ENCODE assay signal across 22 cellular contexts in genomic region chr20:18662279-18662678, GRCh38.
DNase-seq lines count a peak whose midpoint lies in the region; ATAC-seq and TF ChIP-seq lines count a peak whose summit lies in the region.
"Had no signal": no experiment of that assay in that cellular context is flagged by ENCODE, and none has a peak within 500 bp of the region (broad histone marks: within the 10 kb centered on the region; RNA-seq: fewer than 3 reads in every experiment).

No MANE protein-coding gene starts in this region.

- no peaks in the 10 kb centered on the region for H3K27me3 ChIP-seq in effector memory CD4-positive, alpha-beta T cell (replicated peaks; ENCODE audit: control insufficient read depth, insufficient read depth, low read length, poor library complexity, severe bottlenecking)
- H3K27me3 ChIP-seq: colonic mucosa, left lung, SJCRH30 had no signal

- no peak overlapping the region for H3K4me3 ChIP-seq in effector memory CD4-positive, alpha-beta T cell (ENCODE audit: insufficient read depth, low read depth, low read length, poor library complexity, severe bottlenecking)
- H3K4me3 ChIP-seq: colonic mucosa, left lung, psoas muscle, SJCRH30, skin epidermis had no signal

- peak; percentile 3 for DNase-seq in RPMI8226
- no peak for DNase-seq in occipital lobe (lab: John Stamatoyannopoulos, UW)
- DNase-seq in SKM-1 treated with dmso at 0.1 percent for 144 hours (lab: John Stamatoyannopoulos, UW; ENCODE audit: unreplicated experiment) = no peak
- DNase-seq in effector memory CD4-positive, alpha-beta T cell = no peak
- DNase-seq: activated CD8-positive, alpha-beta memory T cell treated with anti-CD3 and anti-CD28 coated beads for 24 hours; activated naive CD8-positive, alpha-beta T cell treated with anti-CD3 and anti-CD28 coated beads, Interleukin-2, amount 10 ng/mL, durations not matched to agents 7 days and 5 days; colonic mucosa; H9; head of caudate nucleus; IMR-90; left lung; NCI-H1694 treated with DMSO at 0.1 percent for 48 hours; NCI-H2227 treated with DMSO at 0.1 percent for 48 hours; psoas muscle; SJCRH30; stimulated activated CD4-positive, alpha-beta T cell treated with anti-CD3 and anti-CD28 coated beads, Interleukin-4, amount 100 ng/mL, for 1 hour; T-helper 2 cell had no signal

- no peaks in the 10 kb centered on the region for H3K4me1 ChIP-seq in effector memory CD4-positive, alpha-beta T cell (ENCODE audit: control insufficient read depth, insufficient read depth, low read length, poor library complexity, severe bottlenecking)
- H3K4me1 ChIP-seq: colonic mucosa, left lung, psoas muscle, SJCRH30 had no signal

- H3K27ac ChIP-seq in effector memory CD4-positive, alpha-beta T cell (ENCODE audit: insufficient read depth, low read length, poor library complexity, severe bottlenecking) = no peak overlapping the region
- H3K27ac ChIP-seq: colonic mucosa, left lung, psoas muscle, SJCRH30, skin epidermis had no signal

- H3K9me3 ChIP-seq in effector memory CD4-positive, alpha-beta T cell (ENCODE audit: control insufficient read depth, low read length) = no peaks in the 10 kb centered on the region
- H3K9me3 ChIP-seq: colonic mucosa, left lung, psoas muscle, SJCRH30 had no signal

- ATAC-seq in GM18505 (IDR thresholded peaks at IDR 0.05; ENCODE audit: unreplicated experiment) (peak; percentile 55), GM18909 (IDR thresholded peaks at IDR 0.05; ENCODE audit: poor library complexity, unreplicated experiment) (peak; percentile 46), HG02763 (IDR thresholded peaks at IDR 0.05; ENCODE audit: unreplicated experiment) (peak; percentile 44), HG02588 (IDR thresholded peaks at IDR 0.05; ENCODE audit: unreplicated experiment) (no peak)
- ATAC-seq: left lung, psoas muscle had no signal

- TF ChIP-seq POLR2A in GM18505 (IDR thresholded peaks at IDR 0.05; ENCODE audit: borderline replicate concordance, extremely low read depth, insufficient read depth, insufficient read length) = no peak

- no peaks in the 10 kb centered on the region for H3K36me3 ChIP-seq in effector memory CD4-positive, alpha-beta T cell (ENCODE audit: control insufficient read depth, insufficient read depth, low read length)
- H3K36me3 ChIP-seq: colonic mucosa, left lung, SJCRH30 had no signal
